In genomic region chr6:56852249-56852606, GRCh38 we compare ENCODE assay signal across 9 cellular contexts.
DNase-seq lines count a peak whose midpoint lies in the region; ATAC-seq and TF ChIP-seq lines count a peak whose summit lies in the region.
"Had no signal": no experiment of that assay in that cellular context is flagged by ENCODE, and none has a peak within 500 bp of the region (broad histone marks: within the 10 kb centered on the region; RNA-seq: fewer than 3 reads in every experiment).

No MANE protein-coding gene starts in this region.

- no peaks in the 10 kb centered on the region for H3K9me3 ChIP-seq in neuron (ENCODE audit: low read length)

- TF ChIP-seq CTCF in foreskin keratinocyte (conservative IDR thresholded peaks at IDR 0.05) = no peak

- peaks cover 30% of the 10 kb centered on the region for H3K4me1 Mint-ChIP-seq in activated T-helper 1 cell treated with anti-CD3 and anti-CD28 coated beads, Interleukin-12 subunit alpha, Interleukin-12 subunit beta, Interleukin-2, Interleukin-4 antibody, amounts not matched to agents 30 ng/mL and 10 ng/mL and 1 ng/mL, durations not matched to agents 14 hours and 24 hours and 36 hours (ENCODE audit: low read depth)

- H3K9me3 Mint-ChIP-seq in activated T-helper 1 cell treated with anti-CD3 and anti-CD28 coated beads, Interleukin-12 subunit alpha, Interleukin-12 subunit beta, Interleukin-2, Interleukin-4 antibody, amounts not matched to agents 30 ng/mL and 10 ng/mL and 1 ng/mL, durations not matched to agents 14 hours and 24 hours and 36 hours = no peaks in the 10 kb centered on the region

- peak; percentile 31 for ATAC-seq in GM18511 (IDR thresholded peaks at IDR 0.05; ENCODE audit: unreplicated experiment)
- peak; percentile 8 for ATAC-seq in HG02623 (IDR thresholded peaks at IDR 0.05; ENCODE audit: unreplicated experiment)
- no peak for ATAC-seq in foreskin keratinocyte

- H3K27ac ChIP-seq in foreskin keratinocyte = no peak overlapping the region

- H3K36me3 Mint-ChIP-seq in activated T-helper 1 cell treated with anti-CD3 and anti-CD28 coated beads, Interleukin-12 subunit alpha, Interleukin-12 subunit beta, Interleukin-2, Interleukin-4 antibody, amounts not matched to agents 30 ng/mL and 10 ng/mL and 1 ng/mL, durations not matched to agents 14 hours and 24 hours and 36 hours (ENCODE audit: low read depth) = peaks cover 5% of the 10 kb centered on the region

- peaks cover 30% of the 10 kb centered on the region for H3K4me1 ChIP-seq in neuron (ENCODE audit: insufficient read depth, low read length)
- H3K4me1 ChIP-seq in foreskin keratinocyte = peaks cover 7% of the 10 kb centered on the region

- in situ Hi-C loops in ACHN (cut with HindIII; ENCODE audit: low pct_ligation_motif_present, low pct_unique_long_range_greater_than_20kb, low sequenced_read_pairs) = no loop called here

- peak overlapping the region; percentile 81 for H3K4me3 Mint-ChIP-seq in activated T-helper 1 cell treated with anti-CD3 and anti-CD28 coated beads, Interleukin-12 subunit alpha, Interleukin-12 subunit beta, Interleukin-2, Interleukin-4 antibody, amounts not matched to agents 30 ng/mL and 10 ng/mL and 1 ng/mL, durations not matched to agents 14 hours and 24 hours and 36 hours

- no peak for DNase-seq in activated T-helper 1 cell treated with anti-CD3 and anti-CD28 coated beads, Interleukin-12 subunit alpha, Interleukin-12 subunit beta, Interleukin-2, Interleukin-4 antibody, amounts not matched to agents 30 ng/mL and 10 ng/mL and 1 ng/mL, durations not matched to agents 14 hours and 24 hours and 36 hours (ENCODE audit: low spot score)
- DNase-seq in D341Med (ENCODE audit: low spot score) (no peak), foreskin keratinocyte (no peak), ACHN (no peak), head of caudate nucleus (no peak)

- no peaks in the 10 kb centered on the region for H3K36me3 ChIP-seq in neuron (ENCODE audit: insufficient read depth, low read length)

- H3K27ac Mint-ChIP-seq in activated T-helper 1 cell treated with anti-CD3 and anti-CD28 coated beads, Interleukin-12 subunit alpha, Interleukin-12 subunit beta, Interleukin-2, Interleukin-4 antibody, amounts not matched to agents 30 ng/mL and 10 ng/mL and 1 ng/mL, durations not matched to agents 14 hours and 24 hours and 36 hours = peak overlapping the region; percentile 78

- no peaks in the 10 kb centered on the region for H3K27me3 ChIP-seq in neuron (ENCODE audit: insufficient read depth, low read length)
- H3K27me3 ChIP-seq in foreskin keratinocyte = no peaks in the 10 kb centered on the region

- H3K27me3 Mint-ChIP-seq in activated T-helper 1 cell treated with anti-CD3 and anti-CD28 coated beads, Interleukin-12 subunit alpha, Interleukin-12 subunit beta, Interleukin-2, Interleukin-4 antibody, amounts not matched to agents 30 ng/mL and 10 ng/mL and 1 ng/mL, durations not matched to agents 14 hours and 24 hours and 36 hours (ENCODE audit: insufficient read depth) = peaks cover 26% of the 10 kb centered on the region

- H2AFZ ChIP-seq in neuron (ENCODE audit: low read depth, low read length) = peak overlapping the region; percentile 84

- peak overlapping the region; percentile 71 for H3K4me3 ChIP-seq in neuron (ENCODE audit: low read length)
- H3K4me3 ChIP-seq: K562 had no signal

- intact Hi-C loops in activated T-helper 1 cell treated with anti-CD3 and anti-CD28 coated beads, Interleukin-12 subunit alpha, Interleukin-12 subunit beta, Interleukin-2, Interleukin-4 antibody, amounts not matched to agents 30 ng/mL and 10 ng/mL and 1 ng/mL, durations not matched to agents 14 hours and 24 hours and 36 hours (cut with micrococcal nuclease) = loop anchor here (2.0 to 5.0 kb wide), 3 partner anchors 105 to 493 kb away; no protein-coding TSS in a partner anchor
- intact Hi-C loops in head of caudate nucleus (cut with DNase I) = loop anchor here (5.0 kb wide), 2 partner anchors 90 to 145 kb away; no protein-coding TSS in a partner anchor
